Comparison of ENCODE assay signal across 10 cellular contexts in the genomic region with DNA sequence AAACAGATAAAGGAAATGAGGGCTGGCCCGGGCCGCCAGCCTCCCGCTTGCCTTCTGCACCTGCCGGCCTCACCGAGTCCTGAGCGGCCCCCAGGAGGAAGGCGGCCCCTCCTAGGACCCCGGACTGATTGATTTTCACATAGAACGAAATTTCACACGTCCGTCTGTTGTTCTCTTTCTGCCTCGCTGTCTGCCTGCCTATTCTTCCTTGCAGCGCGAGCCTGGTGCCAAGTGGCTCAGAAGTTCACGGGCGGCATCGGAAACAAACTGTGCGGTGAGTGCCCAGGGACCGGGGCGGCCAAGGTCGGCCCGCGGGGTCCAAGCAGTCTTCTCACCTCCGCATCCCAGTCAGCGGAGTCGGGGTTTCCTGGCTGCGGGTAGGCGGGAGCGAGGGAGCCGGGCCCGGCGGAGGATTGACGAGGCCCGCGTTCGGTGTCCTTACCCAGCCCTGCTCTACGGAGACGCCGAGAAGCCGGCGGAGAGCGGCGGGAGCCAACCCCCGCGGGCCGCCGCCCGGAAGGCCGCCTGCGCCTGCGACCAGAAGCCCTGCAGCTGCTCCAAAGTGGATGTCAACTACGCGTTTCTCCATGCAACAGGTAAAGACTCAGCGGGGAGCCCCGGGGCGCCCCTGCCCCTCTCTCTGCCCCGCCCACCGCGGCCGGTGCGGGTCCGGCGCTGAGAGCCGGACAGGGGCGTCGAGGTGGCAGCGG. TPM values are rescaled to one million over a fixed set of nuclear protein-coding genes. Genes with fewer than 3 reads are reported as not detected.
DNase-seq lines count a peak whose midpoint lies in the region; ATAC-seq and TF ChIP-seq lines count a peak whose summit lies in the region.
"Had no signal": no experiment of that assay in that cellular context is flagged by ENCODE, and none has a peak within 500 bp of the region (broad histone marks: within the 10 kb centered on the region; RNA-seq: fewer than 3 reads in every experiment).

No MANE protein-coding gene starts in this region.

- H3F3A ChIP-seq in GM23248 (ENCODE audit: insufficient read depth): no peaks in the 10 kb centered on the region

- no peak overlapping the region for H3K4me2 ChIP-seq in GM23248 (ENCODE audit: unreplicated experiment)

- 3 to 5% methylated on average over 63 to 64 of the region's 67 CpGs for WGBS in GM23248 (ENCODE audit: low coverage in 1 of 2, low lambda C conversion rate in 2 of 2, missing lambda C conversion rate in 2 of 2), 2 experiments

- H3K4me3 Mint-ChIP-seq in activated naive CD8-positive, alpha-beta T cell treated with anti-CD3 and anti-CD28 coated beads for 36 hours: peak overlapping the region; percentile 29
- peak overlapping the region in 9 of 10 donors; percentile 32 to 86 (median 62) for H3K4me3 Mint-ChIP-seq in naive thymus-derived CD4-positive, alpha-beta T cell
- no peak overlapping the region for H3K4me3 Mint-ChIP-seq in chondrocyte (ENCODE audit: unreplicated experiment)

- H3K4me1 Mint-ChIP-seq in activated naive CD8-positive, alpha-beta T cell treated with anti-CD3 and anti-CD28 coated beads for 36 hours: peaks cover 28% of the 10 kb centered on the region
- H3K4me1 Mint-ChIP-seq in naive thymus-derived CD4-positive, alpha-beta T cell: peaks cover 14 to 42% (median 32%) of the 10 kb centered on the region in 7 donors
- peaks cover 22% of the 10 kb centered on the region for H3K4me1 Mint-ChIP-seq in chondrocyte (ENCODE audit: low read depth)

- H3K27ac ChIP-seq in GM23248: no peak overlapping the region
- H3K27ac ChIP-seq in naive thymus-derived CD4-positive, alpha-beta T cell (ENCODE audit: low read depth, low read length): no peak overlapping the region
- H3K27ac ChIP-seq: prostate gland had no signal

- in situ Hi-C loops in GM23248 (cut with MboI): no loop called here

- no peak for TF ChIP-seq CTCF in chondrocyte (IDR thresholded peaks at IDR 0.05)

- no peaks in the 10 kb centered on the region for H3K9me2 ChIP-seq in GM23248 (ENCODE audit: insufficient read depth)

- H3K9ac ChIP-seq in GM23248: no peak overlapping the region

- H2AFZ ChIP-seq in GM23248: no peak overlapping the region

- no peaks in the 10 kb centered on the region for H3K36me3 ChIP-seq in GM23248 (ENCODE audit: low read depth)
- no peaks in the 10 kb centered on the region for H3K36me3 ChIP-seq in naive thymus-derived CD4-positive, alpha-beta T cell (ENCODE audit: control insufficient read depth in 2 of 3, insufficient read depth in 3 of 3, low read length in 3 of 3)
- H3K36me3 ChIP-seq: prostate gland had no signal

- peaks cover 92% of the 10 kb centered on the region for H3K27me3 ChIP-seq in GM23248 (replicated peaks; ENCODE audit: insufficient read depth)
- H3K27me3 ChIP-seq in naive thymus-derived CD4-positive, alpha-beta T cell (ENCODE audit: control insufficient read depth in 2 of 2, insufficient read depth in 2 of 2, low read length in 2 of 2): peaks cover 0 to 25% of the 10 kb centered on the region in 2 donors

- DNase-seq in D341Med (ENCODE audit: low spot score) (peak; percentile 50), GM23248 (peak; percentile 6), inferior parietal cortex (ENCODE audit: extremely low spot score) (no peak), chondrocyte (ENCODE audit: low spot score) (no peak)
- peak; percentile 19 for DNase-seq in activated naive CD8-positive, alpha-beta T cell treated with anti-CD3 and anti-CD28 coated beads for 36 hours
- no peak for DNase-seq in naive thymus-derived CD4-positive, alpha-beta T cell
- DNase-seq: effector memory CD8-positive, alpha-beta T cell; SW 1271 had no signal

- no peaks in the 10 kb centered on the region for H3K9me3 ChIP-seq in GM23248 (ENCODE audit: low read depth)
- no peaks in the 10 kb centered on the region for H3K9me3 ChIP-seq in naive thymus-derived CD4-positive, alpha-beta T cell (ENCODE audit: control insufficient read depth in 2 of 3, low read length in 3 of 3)
- H3K9me3 ChIP-seq: prostate gland had no signal

- no peak overlapping the region for H3K4me3 ChIP-seq in GM23248
- no peak overlapping the region for H3K4me3 ChIP-seq in naive thymus-derived CD4-positive, alpha-beta T cell (ENCODE audit: low read length)
- H3K4me3 ChIP-seq: prostate gland had no signal

- no peaks in the 10 kb centered on the region for H3K36me3 Mint-ChIP-seq in activated naive CD8-positive, alpha-beta T cell treated with anti-CD3 and anti-CD28 coated beads for 36 hours
- H3K36me3 Mint-ChIP-seq in naive thymus-derived CD4-positive, alpha-beta T cell: peaks cover 0 to 7% (median 0%) of the 10 kb centered on the region in 5 donors
- peaks cover 1% of the 10 kb centered on the region for H3K36me3 Mint-ChIP-seq in chondrocyte (ENCODE audit: low read depth)

- intact Hi-C loops in naive thymus-derived CD4-positive, alpha-beta T cell (cut with micrococcal nuclease): loop anchor here in 1 of 2 donors (10.0 kb wide), 1 partner anchor 1527 kb away; a partner anchor contains a TSS

- H3K79me2 ChIP-seq in GM23248 (ENCODE audit: insufficient read depth): no peaks in the 10 kb centered on the region

- H3K27me3 Mint-ChIP-seq in activated naive CD8-positive, alpha-beta T cell treated with anti-CD3 and anti-CD28 coated beads for 36 hours: peaks cover 95% of the 10 kb centered on the region
- peaks cover 81 to 95% (median 92%) of the 10 kb centered on the region in 5 donors for H3K27me3 Mint-ChIP-seq in naive thymus-derived CD4-positive, alpha-beta T cell
- peaks cover 85% of the 10 kb centered on the region for H3K27me3 Mint-ChIP-seq in chondrocyte (ENCODE audit: low read depth)

- no peaks in the 10 kb centered on the region for H3K4me1 ChIP-seq in GM23248 (ENCODE audit: insufficient read depth)
- peaks cover 0 to 2% of the 10 kb centered on the region in 2 donors for H3K4me1 ChIP-seq in naive thymus-derived CD4-positive, alpha-beta T cell (ENCODE audit: control insufficient read depth in 2 of 2, insufficient read depth in 2 of 2, low read length in 2 of 2)

- POLR2A ChIA-PET in naive thymus-derived CD4-positive, alpha-beta T cell (lab: Charles Lee): no interaction called here

- no peak for ATAC-seq in naive thymus-derived CD4-positive, alpha-beta T cell
- no peak for ATAC-seq in HG03571 (IDR thresholded peaks at IDR 0.05; ENCODE audit: unreplicated experiment)
- ATAC-seq: effector memory CD8-positive, alpha-beta T cell had no signal

- no peaks in the 10 kb centered on the region for H3K9me3 Mint-ChIP-seq in activated naive CD8-positive, alpha-beta T cell treated with anti-CD3 and anti-CD28 coated beads for 36 hours
- H3K9me3 Mint-ChIP-seq in naive thymus-derived CD4-positive, alpha-beta T cell: peaks cover 0 to 4% (median 0%) of the 10 kb centered on the region in 11 donors
- H3K9me3 Mint-ChIP-seq in chondrocyte (ENCODE audit: low read depth): no peaks in the 10 kb centered on the region
- H3K9me3 Mint-ChIP-seq: effector memory CD8-positive, alpha-beta T cell had no signal

- CTCF ChIA-PET in naive thymus-derived CD4-positive, alpha-beta T cell (lab: Charles Lee): no interaction called here

- no peaks in the 10 kb centered on the region for H4K20me1 ChIP-seq in GM23248 (ENCODE audit: insufficient read depth)

- no peak overlapping the region for H3K27ac Mint-ChIP-seq in activated naive CD8-positive, alpha-beta T cell treated with anti-CD3 and anti-CD28 coated beads for 36 hours
- H3K27ac Mint-ChIP-seq in naive thymus-derived CD4-positive, alpha-beta T cell: peak overlapping the region in 1 of 9 donors; percentile 52
- H3K27ac Mint-ChIP-seq in chondrocyte (ENCODE audit: unreplicated experiment): no peak overlapping the region
- H3K27ac Mint-ChIP-seq: effector memory CD8-positive, alpha-beta T cell had no signal

RNA-seq across cellular contexts. Expression of a gene that starts 1.0 kb away (rescaled TPM):
- total RNA-seq in GM23248 (2014; rRNA removed; shearing (Covaris generic)): not detected in 2 replicates
- polyA plus RNA-seq in GM23248 (2016; fragmentation: Nextera tagmentation; extraction: Ambion mirVana): not detected in 2 replicates
- not detected for total RNA-seq in activated naive CD8-positive, alpha-beta T cell treated with anti-CD3 and anti-CD28 coated beads for 36 hours
- total RNA-seq in naive thymus-derived CD4-positive, alpha-beta T cell: not detected
- polyA plus RNA-seq in naive thymus-derived CD4-positive, alpha-beta T cell: not detected
- total RNA-seq in chondrocyte: not detected in 3 replicates

Comparison
In these comparisons a context has a peak if more than half of its experiments do, and no peak if none do; other contexts are left out.
1. DNase-seq: peak in D341Med (single experiment), GM23248 (single experiment) and activated naive CD8-positive, alpha-beta T cell treated with anti-CD3 and anti-CD28 coated beads for 36 hours (single experiment); none in naive thymus-derived CD4-positive, alpha-beta T cell (0 of 9), inferior parietal cortex (single experiment) and chondrocyte (single experiment).